ENCODE assay signal across 21 cellular contexts in genomic region chr4:21856754-21857153, GRCh38.
"Had no signal": no experiment of that assay in that cellular context is flagged by ENCODE, and none has a peak within 500 bp of the region (broad histone marks: within the 10 kb centered on the region; RNA-seq: fewer than 3 reads in every experiment).

No MANE protein-coding gene starts in this region.

- ATAC-seq: left cardiac atrium; left ventricle myocardium superior; mucosa of descending colon; naive thymus-derived CD8-positive, alpha-beta T cell; pancreas; stimulated activated memory B cell treated with anti-CD40 and anti-IgM and Interleukin-4, amounts not matched to agents 10 μg/mL and 1 μg/mL and 100 μg/mL, for 72 hours had no signal

- H3K9me3 ChIP-seq: colonic mucosa, esophagus squamous epithelium, mucosa of descending colon, pancreas, tibial artery had no signal

- H3K36me3 ChIP-seq: colonic mucosa, esophagus squamous epithelium, pancreas, tibial artery had no signal

- H3K9me3 Mint-ChIP-seq: central memory CD8-positive, alpha-beta T cell; neural crest cell; stimulated activated naive CD8-positive, alpha-beta T cell treated with anti-CD3 and anti-CD28 coated beads, Interleukin-15, Interleukin-2, amounts not matched to agents 100 ng/mL and 50 ng/mL, for 24 hours had no signal

- H3K27ac Mint-ChIP-seq: naive thymus-derived CD8-positive, alpha-beta T cell; progenitor cell of endocrine pancreas; stimulated activated memory B cell treated with anti-CD40 and anti-IgM and Interleukin-4, amounts not matched to agents 10 μg/mL and 1 μg/mL and 100 μg/mL, for 72 hours; stimulated activated naive CD8-positive, alpha-beta T cell treated with anti-CD3 and anti-CD28 coated beads, Interleukin-15, Interleukin-2, amounts not matched to agents 100 ng/mL and 50 ng/mL, for 24 hours had no signal

- H3K36me3 Mint-ChIP-seq: naive thymus-derived CD8-positive, alpha-beta T cell; stimulated activated memory B cell treated with anti-CD40 and anti-IgM and Interleukin-4, amounts not matched to agents 10 μg/mL and 1 μg/mL and 100 μg/mL, for 72 hours had no signal

- H3K4me3 ChIP-seq: colonic mucosa, esophagus squamous epithelium, hepatocyte, mucosa of descending colon, pancreas, smooth muscle cell, tibial artery had no signal

- H3K4me3 Mint-ChIP-seq: central memory CD8-positive, alpha-beta T cell; naive thymus-derived CD8-positive, alpha-beta T cell; neural crest cell; stimulated activated memory B cell treated with anti-CD40 and anti-IgM and Interleukin-4, amounts not matched to agents 10 μg/mL and 1 μg/mL and 100 μg/mL, for 72 hours; stimulated activated naive CD8-positive, alpha-beta T cell treated with anti-CD3 and anti-CD28 coated beads, Interleukin-15, Interleukin-2, amounts not matched to agents 100 ng/mL and 50 ng/mL, for 24 hours had no signal

- H3K27me3 ChIP-seq: colonic mucosa, esophagus squamous epithelium, hepatocyte, pancreas, tibial artery had no signal

- H3K4me1 ChIP-seq: colonic mucosa, esophagus squamous epithelium, pancreas, tibial artery had no signal

- DNase-seq: colonic mucosa; dermis blood vessel endothelial cell; esophagus squamous epithelium; foreskin fibroblast; head of caudate nucleus; left cardiac atrium; left ventricle myocardium superior; mucosa of descending colon; naive thymus-derived CD8-positive, alpha-beta T cell; nucleus accumbens; stimulated activated CD4-positive, alpha-beta T cell treated with anti-CD3 and anti-CD28 coated beads, Interleukin-4, amount 100 ng/mL, for 1 hour; stimulated activated CD8-positive, alpha-beta memory T cell treated with anti-CD3 and anti-CD28 coated beads, Interleukin-4, amount 100 ng/mL, for 48 hours; tibial artery had no signal

- H3K27me3 Mint-ChIP-seq: central memory CD8-positive, alpha-beta T cell; progenitor cell of endocrine pancreas; stimulated activated memory B cell treated with anti-CD40 and anti-IgM and Interleukin-4, amounts not matched to agents 10 μg/mL and 1 μg/mL and 100 μg/mL, for 72 hours; stimulated activated naive CD8-positive, alpha-beta T cell treated with anti-CD3 and anti-CD28 coated beads, Interleukin-15, Interleukin-2, amounts not matched to agents 100 ng/mL and 50 ng/mL, for 24 hours had no signal

- H3K27ac ChIP-seq: colonic mucosa, esophagus squamous epithelium, hepatocyte, pancreas, tibial artery had no signal

- H3K4me1 Mint-ChIP-seq: central memory CD8-positive, alpha-beta T cell; naive thymus-derived CD8-positive, alpha-beta T cell; neural crest cell; stimulated activated memory B cell treated with anti-CD40 and anti-IgM and Interleukin-4, amounts not matched to agents 10 μg/mL and 1 μg/mL and 100 μg/mL, for 72 hours had no signal
